Comparison of ENCODE assay signal across 22 cellular contexts in the genomic region with DNA sequence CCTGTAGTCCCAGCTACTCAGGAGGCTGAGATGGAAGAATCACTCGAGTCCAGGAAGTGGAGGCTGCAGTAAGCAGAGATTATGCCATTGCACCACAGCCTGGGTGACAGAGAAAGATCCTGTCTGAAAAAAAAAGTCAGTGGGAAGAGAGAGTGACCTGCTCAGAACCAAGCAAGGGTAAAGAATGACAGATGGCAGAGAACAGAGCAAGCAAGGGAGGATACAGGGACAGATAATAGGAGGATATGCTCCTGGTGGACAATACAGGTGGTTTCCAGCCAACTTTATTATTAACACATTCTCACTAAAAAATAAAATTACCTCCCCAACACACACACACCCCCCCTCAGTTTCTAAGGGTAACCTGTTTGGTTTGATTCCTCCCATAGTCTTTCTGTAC. TPM values are rescaled to one million over a fixed set of nuclear protein-coding genes. Genes with fewer than 3 reads are reported as not detected.
"Had no signal": no experiment of that assay in that cellular context is flagged by ENCODE, and none has a peak within 500 bp of the region (broad histone marks: within the 10 kb centered on the region; RNA-seq: fewer than 3 reads in every experiment).

No MANE protein-coding gene starts in this region.

- ATAC-seq: activated T-cell treated with anti-CD3 and anti-CD28 coated beads, Interleukin-2, amount 50 U/mL, for 72 hours; Panc1; Right ventricle myocardium inferior had no signal

- H3K27me3 ChIP-seq: breast epithelium had no signal

- H3K9me3 ChIP-seq: breast epithelium, MG63 had no signal

- H3K27ac ChIP-seq: breast epithelium, SK-N-MC had no signal

- H3K4me1 ChIP-seq: breast epithelium had no signal

- DNase-seq: activated CD4-positive, alpha-beta memory T cell treated with anti-CD3 and anti-CD28 coated beads for 36 hours; activated CD4-positive, alpha-beta T cell treated with anti-CD3 and anti-CD28 coated beads, Interleukin-2, amount 10 ng/mL, durations not matched to agents 7 days and 5 days; activated CD4-positive, CD25-positive, alpha-beta regulatory T cell; activated CD8-positive, alpha-beta memory T cell treated with anti-CD3 and anti-CD28 coated beads, Interleukin-2, amount 50 U/mL, for 4 hours; activated gamma-delta T cell treated with Interleukin-2 at 50 U/mL for 16 hours; activated naive CD4-positive, alpha-beta T cell treated with anti-CD3 and anti-CD28 coated beads, Interleukin-2, amount 10 ng/mL, durations not matched to agents 7 days and 5 days; activated naive CD8-positive, alpha-beta T cell treated with anti-CD3 and anti-CD28 coated beads for 36 hours; activated T-cell treated with anti-CD3 and anti-CD28 coated beads, Interleukin-2, amount 50 U/mL, for 72 hours; MG63; MV-4-11; NCI-H1092 treated with DMSO at 0.1 percent for 48 hours; NCI-H1417 treated with DMSO at 0.1 percent for 48 hours; NCI-H1694; NCI-H2029; NCI-H2107; NCI-H510A treated with DMSO at 0.1 percent for 48 hours; NCI-H748 treated with DMSO at 0.1 percent for 48 hours had no signal

- H3K4me3 ChIP-seq: breast epithelium, MG63, SK-N-MC had no signal

- H3K36me3 ChIP-seq: breast epithelium, MG63 had no signal

RNA-seq across cellular contexts. Expression of a gene that starts 4.6 kb away (rescaled TPM):
- total RNA-seq: activated CD4-positive, alpha-beta memory T cell treated with anti-CD3 and anti-CD28 coated beads for 36 hours; activated CD4-positive, alpha-beta T cell treated with anti-CD3 and anti-CD28 coated beads, Interleukin-2, amount 10 ng/mL, durations not matched to agents 7 days and 5 days; activated naive CD8-positive, alpha-beta T cell treated with anti-CD3 and anti-CD28 coated beads for 36 hours; activated T-cell treated with anti-CD3 and anti-CD28 coated beads, Interleukin-2, amount 50 U/mL, for 72 hours; OCI-LY7 had no signal
